Comparison of ENCODE assay signal across 13 cellular contexts in the genomic region with DNA sequence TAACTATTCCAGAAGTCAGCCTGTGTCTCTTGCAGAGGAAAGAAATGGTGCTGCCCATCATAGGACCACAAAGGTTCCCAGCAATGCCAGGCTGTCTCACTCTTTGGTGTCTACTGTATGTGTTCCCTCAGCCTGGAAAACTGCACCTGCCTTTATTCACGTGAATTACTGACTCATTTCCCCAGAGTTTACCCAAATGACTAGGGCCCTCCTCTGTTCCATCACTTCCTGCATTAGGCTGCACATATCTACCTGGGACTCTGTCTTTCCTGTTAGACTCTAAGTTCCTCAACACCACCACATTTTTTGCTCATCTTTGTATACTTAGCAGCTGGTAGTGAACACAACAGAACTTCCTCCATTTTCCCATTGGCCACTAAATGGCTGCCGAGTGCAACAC.
DNase-seq lines count a peak whose midpoint lies in the region; ATAC-seq lines count a peak whose summit lies in the region.
"Had no signal": no experiment of that assay in that cellular context is flagged by ENCODE, and none has a peak within 500 bp of the region (broad histone marks: within the 10 kb centered on the region; RNA-seq: fewer than 3 reads in every experiment).

No MANE protein-coding gene starts in this region.

- POLR2A ChIA-PET in activated CD4-positive, alpha-beta T cell treated with anti-CD3 and anti-CD28 coated beads for 36 hours (lab: Charles Lee), result no interaction called here

- H3K9me3 Mint-ChIP-seq in activated CD4-positive, alpha-beta T cell treated with anti-CD3 and anti-CD28 coated beads for 36 hours (ENCODE audit: low read depth), result no peaks in the 10 kb centered on the region
- H3K9me3 Mint-ChIP-seq in activated T-helper 17 cell treated with anti-CD3 and anti-CD28 coated beads, Interleukin-2, amount 50 U/mL, for 72 hours, result no peaks in the 10 kb centered on the region
- peaks cover 0 to 6% of the 10 kb centered on the region in 2 donors for H3K9me3 Mint-ChIP-seq in effector memory CD8-positive, alpha-beta T cell
- H3K9me3 Mint-ChIP-seq: CD8-positive, alpha-beta memory T cell had no signal

- ATAC-seq in activated CD4-positive, alpha-beta T cell treated with anti-CD3 and anti-CD28 coated beads for 36 hours, result peak; percentile 79
- peak; percentile 9 for ATAC-seq in activated T-helper 17 cell treated with anti-CD3 and anti-CD28 coated beads, Interleukin-2, amount 50 U/mL, for 72 hours (replicated peaks)
- no peak for ATAC-seq in effector memory CD8-positive, alpha-beta T cell (replicated peaks)
- ATAC-seq: HCT116 had no signal

- peak overlapping the region; percentile 38 for H3K27ac Mint-ChIP-seq in activated CD4-positive, alpha-beta T cell treated with anti-CD3 and anti-CD28 coated beads for 36 hours
- H3K27ac Mint-ChIP-seq in activated T-helper 17 cell treated with anti-CD3 and anti-CD28 coated beads, Interleukin-2, amount 50 U/mL, for 72 hours, result no peak overlapping the region
- no peak overlapping the region for H3K27ac Mint-ChIP-seq in effector memory CD8-positive, alpha-beta T cell
- H3K27ac Mint-ChIP-seq: CD8-positive, alpha-beta memory T cell had no signal

- intact Hi-C loops in activated CD4-positive, alpha-beta T cell treated with anti-CD3 and anti-CD28 coated beads for 36 hours (cut with DNase I, micrococcal nuclease), result no loop called here

- H3K4me3 Mint-ChIP-seq in activated CD4-positive, alpha-beta T cell treated with anti-CD3 and anti-CD28 coated beads for 36 hours, result no peak overlapping the region
- no peak overlapping the region for H3K4me3 Mint-ChIP-seq in activated T-helper 17 cell treated with anti-CD3 and anti-CD28 coated beads, Interleukin-2, amount 50 U/mL, for 72 hours
- H3K4me3 Mint-ChIP-seq in effector memory CD8-positive, alpha-beta T cell, result no peak overlapping the region
- H3K4me3 Mint-ChIP-seq: CD8-positive, alpha-beta memory T cell had no signal

- peaks cover 7% of the 10 kb centered on the region for H3K4me1 Mint-ChIP-seq in activated CD4-positive, alpha-beta T cell treated with anti-CD3 and anti-CD28 coated beads for 36 hours
- no peaks in the 10 kb centered on the region for H3K4me1 Mint-ChIP-seq in activated T-helper 17 cell treated with anti-CD3 and anti-CD28 coated beads, Interleukin-2, amount 50 U/mL, for 72 hours
- peaks cover 0 to 2% of the 10 kb centered on the region in 2 donors for H3K4me1 Mint-ChIP-seq in effector memory CD8-positive, alpha-beta T cell (ENCODE audit: low read depth in 2 of 2)
- H3K4me1 Mint-ChIP-seq: CD8-positive, alpha-beta memory T cell had no signal

- DNase-seq in activated CD4-positive, alpha-beta T cell treated with anti-CD3 and anti-CD28 coated beads for 36 hours, result peak; percentile 7
- no peak for DNase-seq in activated CD4-positive, alpha-beta T cell treated with anti-CD3 and anti-CD28 coated beads, Interleukin-2, amount 50 U/mL, for 4 hours
- DNase-seq in glomerular visceral epithelial cell (ENCODE audit: extremely low spot score) (peak; percentile 8), DMS114 treated with DMSO at 0.1 percent for 48 hours (lab: John Stamatoyannopoulos, UW; ENCODE audit: unreplicated experiment) (no peak), SHP77 treated with DMSO at 0.1 percent for 48 hours (lab: John Stamatoyannopoulos, UW) (no peak)
- DNase-seq in effector memory CD8-positive, alpha-beta T cell, result no peak
- DNase-seq: 8988T; AML-193; CD8-positive, alpha-beta memory T cell; DMS79 treated with DMSO at 0.1 percent for 48 hours; EL had no signal

- no peaks in the 10 kb centered on the region for H3K36me3 Mint-ChIP-seq in activated CD4-positive, alpha-beta T cell treated with anti-CD3 and anti-CD28 coated beads for 36 hours (ENCODE audit: low read depth)
- H3K36me3 Mint-ChIP-seq in activated T-helper 17 cell treated with anti-CD3 and anti-CD28 coated beads, Interleukin-2, amount 50 U/mL, for 72 hours (ENCODE audit: low read depth), result no peaks in the 10 kb centered on the region
- no peaks in the 10 kb centered on the region for H3K36me3 Mint-ChIP-seq in effector memory CD8-positive, alpha-beta T cell (ENCODE audit: insufficient read depth)
- H3K36me3 Mint-ChIP-seq: CD8-positive, alpha-beta memory T cell had no signal

- peaks cover 12% of the 10 kb centered on the region for H3K27me3 Mint-ChIP-seq in activated CD4-positive, alpha-beta T cell treated with anti-CD3 and anti-CD28 coated beads for 36 hours
- H3K27me3 Mint-ChIP-seq in activated T-helper 17 cell treated with anti-CD3 and anti-CD28 coated beads, Interleukin-2, amount 50 U/mL, for 72 hours, result peaks cover 3% of the 10 kb centered on the region
- H3K27me3 Mint-ChIP-seq in effector memory CD8-positive, alpha-beta T cell, result peaks cover 0 to 49% of the 10 kb centered on the region in 2 donors

- CTCF ChIA-PET in activated CD4-positive, alpha-beta T cell treated with anti-CD3 and anti-CD28 coated beads for 36 hours (lab: Charles Lee), result no interaction called here

Comparison
In these comparisons a context has a peak if more than half of its experiments do, and no peak if none do; other contexts are left out.
1. DNase-seq: peak in activated CD4-positive, alpha-beta T cell treated with anti-CD3 and anti-CD28 coated beads for 36 hours (single experiment) and glomerular visceral epithelial cell (single experiment); none in activated CD4-positive, alpha-beta T cell treated with anti-CD3 and anti-CD28 coated beads, Interleukin-2, amount 50 U/mL, for 4 hours (0 of 2), DMS114 treated with DMSO at 0.1 percent for 48 hours (single experiment), effector memory CD8-positive, alpha-beta T cell (0 of 3) and SHP77 treated with DMSO at 0.1 percent for 48 hours (single experiment).